8 cellular contexts compared by ENCODE assay signal in the genomic region with DNA sequence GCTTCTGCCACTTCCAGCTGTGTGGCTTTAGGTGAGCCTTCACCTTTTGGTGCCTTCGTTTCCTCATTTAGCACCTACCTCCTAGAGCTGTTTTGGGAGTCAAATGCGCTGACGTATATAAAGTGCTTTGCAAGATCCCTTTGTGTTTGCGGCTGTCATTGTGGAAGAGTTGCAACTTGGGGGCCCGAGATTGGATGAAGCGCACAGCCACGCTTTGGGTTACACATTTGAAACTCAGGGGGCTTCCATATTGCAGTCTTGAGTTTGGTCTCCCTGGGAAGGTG. TPM values are rescaled to one million over a fixed set of nuclear protein-coding genes. Genes with fewer than 3 reads are reported as not detected.
DNase-seq lines count a peak whose midpoint lies in the region; ATAC-seq and TF ChIP-seq lines count a peak whose summit lies in the region.

No MANE protein-coding gene starts in this region.

- H3K9ac ChIP-seq in liver (ENCODE audit: low read depth in 1 of 2, low read length in 2 of 2): peak overlapping the region; percentile 39 to 89

- peak overlapping the region; percentile 90 for H3K27ac Mint-ChIP-seq in activated naive CD8-positive, alpha-beta T cell treated with anti-CD3 and anti-CD28 coated beads for 36 hours

- peaks cover 52% of the 10 kb centered on the region for H3K4me1 Mint-ChIP-seq in activated naive CD8-positive, alpha-beta T cell treated with anti-CD3 and anti-CD28 coated beads for 36 hours

- H3K27ac ChIP-seq in cardiac muscle cell (peak overlapping the region; percentile 81), liver (ENCODE audit: low read depth in 1 of 2, low read length in 2 of 2) (peak overlapping the region; percentile 72 to 81), upper lobe of right lung (peak overlapping the region; percentile 90)

- H3K9me3 ChIP-seq in cardiac muscle cell (ENCODE audit: low read depth): no peaks in the 10 kb centered on the region
- H3K9me3 ChIP-seq in liver (ENCODE audit: control insufficient read depth in 4 of 4, low read length in 3 of 4): no peaks in the 10 kb centered on the region
- no peaks in the 10 kb centered on the region for H3K9me3 ChIP-seq in upper lobe of right lung

- no peaks in the 10 kb centered on the region for H3K36me3 ChIP-seq in cardiac muscle cell
- H3K36me3 ChIP-seq in liver (ENCODE audit: control insufficient read depth in 4 of 4, insufficient read depth in 3 of 4, low read depth in 1 of 4, low read length in 3 of 4): peaks cover 0 to 8% (median 2%) of the 10 kb centered on the region in 4 donors
- H3K36me3 ChIP-seq in upper lobe of right lung: peaks cover 5% of the 10 kb centered on the region

- no peak for TF ChIP-seq RAD21 in liver (IDR thresholded peaks at IDR 0.05)

- H3K36me3 Mint-ChIP-seq in activated naive CD8-positive, alpha-beta T cell treated with anti-CD3 and anti-CD28 coated beads for 36 hours: peaks cover 17% of the 10 kb centered on the region

- H3K4me3 Mint-ChIP-seq in activated naive CD8-positive, alpha-beta T cell treated with anti-CD3 and anti-CD28 coated beads for 36 hours: peak overlapping the region; percentile 93

- H3K27me3 ChIP-seq in cardiac muscle cell: no peaks in the 10 kb centered on the region
- H3K27me3 ChIP-seq in liver (ENCODE audit: control insufficient read depth in 4 of 4, insufficient read depth in 4 of 4, low read length in 3 of 4): no peaks in the 10 kb centered on the region
- no peaks in the 10 kb centered on the region for H3K27me3 ChIP-seq in upper lobe of right lung

- H3K9me3 Mint-ChIP-seq in activated naive CD8-positive, alpha-beta T cell treated with anti-CD3 and anti-CD28 coated beads for 36 hours: no peaks in the 10 kb centered on the region

- TF ChIP-seq CTCF in cardiac muscle cell (IDR thresholded peaks at IDR 0.05; ENCODE audit: low read depth, low read length) (no peak), liver (IDR thresholded peaks at IDR 0.05; ENCODE audit: low read depth, low read length, missing input control) (no peak), upper lobe of right lung (IDR thresholded peaks at IDR 0.05) (no peak)

- no peaks in the 10 kb centered on the region for H3K27me3 Mint-ChIP-seq in activated naive CD8-positive, alpha-beta T cell treated with anti-CD3 and anti-CD28 coated beads for 36 hours

- WGBS in liver: 32% methylated on average over 7 of the region's 7 CpGs

- H3K4me3 ChIP-seq in cardiac muscle cell (peak overlapping the region; percentile 90), liver (ENCODE audit: low read depth in 1 of 3, low read length in 3 of 3) (peak overlapping the region; percentile 36 to 88 (median 85)), upper lobe of right lung (peak overlapping the region; percentile 98)

- H3K4me1 ChIP-seq in cardiac muscle cell (ENCODE audit: low read depth) (peaks cover 16% of the 10 kb centered on the region), liver (ENCODE audit: control insufficient read depth in 4 of 4, insufficient read depth in 4 of 4, low read length in 3 of 4) (peaks cover 8 to 88% (median 71%) of the 10 kb centered on the region in 4 donors), upper lobe of right lung (peaks cover 68% of the 10 kb centered on the region)

- intact Hi-C loops in Right ventricle myocardium inferior (cut with DNase I) (loop anchor here (5.0 kb wide), 2 partner anchors 172 to 257 kb away; a partner anchor contains a TSS), upper lobe of right lung (cut with DNase I) (no loop called here)

- DNase-seq in cardiac muscle cell (ENCODE audit: low read depth in 1 of 2, low spot score in 1 of 2) (no peak), Right ventricle myocardium inferior (ENCODE audit: missing footprints) (no peak), upper lobe of right lung (no peak), DMS 273 treated with DMSO at 0.1 percent for 48 hours (lab: John Stamatoyannopoulos, UW) (no peak)
- no peak for DNase-seq in activated naive CD8-positive, alpha-beta T cell treated with anti-CD3 and anti-CD28 coated beads for 36 hours

- ATAC-seq in Right ventricle myocardium inferior (no peak), upper lobe of right lung (no peak), HG02678 (IDR thresholded peaks at IDR 0.05; ENCODE audit: unreplicated experiment) (no peak), GM21367 (IDR thresholded peaks at IDR 0.05; ENCODE audit: unreplicated experiment) (no peak)

TF ChIP-seq in liver, 16 proteins besides CTCF, POLR2A, EP300 and RAD21:
- no peak for TF ChIP-seq NR2F2 (IDR thresholded peaks at IDR 0.05)
- TF ChIP-seq, protein P1, sequence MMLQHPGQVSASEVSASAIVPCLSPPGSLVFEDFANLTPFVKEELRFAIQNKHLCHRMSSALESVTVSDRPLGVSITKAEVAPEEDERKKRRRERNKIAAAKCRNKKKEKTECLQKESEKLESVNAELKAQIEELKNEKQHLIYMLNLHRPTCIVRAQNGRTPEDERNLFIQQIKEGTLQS (IDR thresholded peaks at IDR 0.05): no peak
- TF ChIP-seq HNF4A (conservative IDR thresholded peaks at IDR 0.05): no peak
- TF ChIP-seq FOXA1 (IDR thresholded peaks at IDR 0.05): no peak
- TF ChIP-seq, protein P2, sequence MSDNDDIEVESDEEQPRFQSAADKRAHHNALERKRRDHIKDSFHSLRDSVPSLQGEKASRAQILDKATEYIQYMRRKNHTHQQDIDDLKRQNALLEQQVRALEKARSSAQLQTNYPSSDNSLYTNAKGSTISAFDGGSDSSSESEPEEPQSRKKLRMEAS (IDR thresholded peaks at IDR 0.05): no peak
- TF ChIP-seq EGR1 (IDR thresholded peaks at IDR 0.05; ENCODE audit: low read depth in 2 of 2): no peak
- no peak for TF ChIP-seq SP1 (IDR thresholded peaks at IDR 0.05)
- TF ChIP-seq, protein P3, sequence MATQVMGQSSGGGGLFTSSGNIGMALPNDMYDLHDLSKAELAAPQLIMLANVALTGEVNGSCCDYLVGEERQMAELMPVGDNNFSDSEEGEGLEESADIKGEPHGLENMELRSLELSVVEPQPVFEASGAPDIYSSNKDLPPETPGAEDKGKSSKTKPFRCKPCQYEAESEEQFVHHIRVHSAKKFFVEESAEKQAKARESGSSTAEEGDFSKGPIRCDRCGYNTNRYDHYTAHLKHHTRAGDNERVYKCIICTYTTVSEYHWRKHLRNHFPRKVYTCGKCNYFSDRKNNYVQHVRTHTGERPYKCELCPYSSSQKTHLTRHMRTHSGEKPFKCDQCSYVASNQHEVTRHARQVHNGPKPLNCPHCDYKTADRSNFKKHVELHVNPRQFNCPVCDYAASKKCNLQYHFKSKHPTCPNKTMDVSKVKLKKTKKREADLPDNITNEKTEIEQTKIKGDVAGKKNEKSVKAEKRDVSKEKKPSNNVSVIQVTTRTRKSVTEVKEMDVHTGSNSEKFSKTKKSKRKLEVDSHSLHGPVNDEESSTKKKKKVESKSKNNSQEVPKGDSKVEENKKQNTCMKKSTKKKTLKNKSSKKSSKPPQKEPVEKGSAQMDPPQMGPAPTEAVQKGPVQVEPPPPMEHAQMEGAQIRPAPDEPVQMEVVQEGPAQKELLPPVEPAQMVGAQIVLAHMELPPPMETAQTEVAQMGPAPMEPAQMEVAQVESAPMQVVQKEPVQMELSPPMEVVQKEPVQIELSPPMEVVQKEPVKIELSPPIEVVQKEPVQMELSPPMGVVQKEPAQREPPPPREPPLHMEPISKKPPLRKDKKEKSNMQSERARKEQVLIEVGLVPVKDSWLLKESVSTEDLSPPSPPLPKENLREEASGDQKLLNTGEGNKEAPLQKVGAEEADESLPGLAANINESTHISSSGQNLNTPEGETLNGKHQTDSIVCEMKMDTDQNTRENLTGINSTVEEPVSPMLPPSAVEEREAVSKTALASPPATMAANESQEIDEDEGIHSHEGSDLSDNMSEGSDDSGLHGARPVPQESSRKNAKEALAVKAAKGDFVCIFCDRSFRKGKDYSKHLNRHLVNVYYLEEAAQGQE (IDR thresholded peaks at IDR 0.05): no peak
- TF ChIP-seq, protein P4, sequence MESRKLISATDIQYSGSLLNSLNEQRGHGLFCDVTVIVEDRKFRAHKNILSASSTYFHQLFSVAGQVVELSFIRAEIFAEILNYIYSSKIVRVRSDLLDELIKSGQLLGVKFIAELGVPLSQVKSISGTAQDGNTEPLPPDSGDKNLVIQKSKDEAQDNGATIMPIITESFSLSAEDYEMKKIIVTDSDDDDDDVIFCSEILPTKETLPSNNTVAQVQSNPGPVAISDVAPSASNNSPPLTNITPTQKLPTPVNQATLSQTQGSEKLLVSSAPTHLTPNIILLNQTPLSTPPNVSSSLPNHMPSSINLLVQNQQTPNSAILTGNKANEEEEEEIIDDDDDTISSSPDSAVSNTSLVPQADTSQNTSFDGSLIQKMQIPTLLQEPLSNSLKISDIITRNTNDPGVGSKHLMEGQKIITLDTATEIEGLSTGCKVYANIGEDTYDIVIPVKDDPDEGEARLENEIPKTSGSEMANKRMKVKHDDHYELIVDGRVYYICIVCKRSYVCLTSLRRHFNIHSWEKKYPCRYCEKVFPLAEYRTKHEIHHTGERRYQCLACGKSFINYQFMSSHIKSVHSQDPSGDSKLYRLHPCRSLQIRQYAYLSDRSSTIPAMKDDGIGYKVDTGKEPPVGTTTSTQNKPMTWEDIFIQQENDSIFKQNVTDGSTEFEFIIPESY (IDR thresholded peaks at IDR 0.05): no peak

RNA-seq across cellular contexts. Expression of a gene that starts 0.6 kb away (rescaled TPM):
- total RNA-seq in cardiac muscle cell (204 and 253 TPM in 2 replicates), Right ventricle myocardium inferior (158 TPM), liver (10 to 100 TPM; 59.2 to 71.8 TPM), upper lobe of right lung (124 TPM)
- polyA plus RNA-seq in cardiac muscle cell (274 and 323 TPM in 2 replicates), liver (100 to 1,000 TPM; 171 to 187 TPM)
- 100 to 1,000 TPM; 165 to 168 TPM for total RNA-seq in activated naive CD8-positive, alpha-beta T cell treated with anti-CD3 and anti-CD28 coated beads for 36 hours

RNA-seq across cellular contexts. Expression of a gene that starts 4.8 kb away (rescaled TPM):
- 39.3 and 44.4 TPM in 2 replicates for total RNA-seq in cardiac muscle cell
- polyA plus RNA-seq in cardiac muscle cell: 22.8 and 41.8 TPM in 2 replicates
- total RNA-seq in Right ventricle myocardium inferior: 16.2 TPM
- 10 to 100 TPM; 26.8 to 31.8 TPM for total RNA-seq in activated naive CD8-positive, alpha-beta T cell treated with anti-CD3 and anti-CD28 coated beads for 36 hours
- 1 to 10 TPM; 8.0 to 9.2 TPM for total RNA-seq in liver
- polyA plus RNA-seq in liver: 10 to 100 TPM; 15.4 to 18.6 TPM
- 13.7 TPM for total RNA-seq in upper lobe of right lung

RNA-seq across cellular contexts. Expression of a gene that starts 13.6 kb away (rescaled TPM):
- total RNA-seq in cardiac muscle cell: 9.7 and 13.0 TPM in 2 replicates
- 5.2 and 10.0 TPM in 2 replicates for polyA plus RNA-seq in cardiac muscle cell
- 4.4 TPM for total RNA-seq in Right ventricle myocardium inferior
- total RNA-seq in activated naive CD8-positive, alpha-beta T cell treated with anti-CD3 and anti-CD28 coated beads for 36 hours: 1 to 10 TPM; 3.6 TPM
- total RNA-seq in liver: 1 to 10 TPM; 1.7 to 3.3 TPM
- under 1 TPM; 0.29 to 0.90 TPM for polyA plus RNA-seq in liver
- total RNA-seq in upper lobe of right lung: 5.2 TPM
